13 cellular contexts compared by ENCODE assay signal in genomic region chr6:43376551-43376981, GRCh38. TPM values are rescaled to one million over a fixed set of nuclear protein-coding genes. Genes with fewer than 3 reads are reported as not detected.
DNase-seq lines count a peak whose midpoint lies in the region; ATAC-seq and TF ChIP-seq lines count a peak whose summit lies in the region.
"Had no signal": no experiment of that assay in that cellular context is flagged by ENCODE, and none has a peak within 500 bp of the region (broad histone marks: within the 10 kb centered on the region; RNA-seq: fewer than 3 reads in every experiment).

No MANE protein-coding gene starts in this region.

- no peak overlapping the region for H2AK5ac ChIP-seq in trophoblast cell (ENCODE audit: low read length)

- H3K9me3 ChIP-seq in trophoblast cell (ENCODE audit: insufficient read depth, low read depth, low read length): no peaks in the 10 kb centered on the region
- H3K9me3 ChIP-seq: thoracic aorta had no signal

- no peaks in the 10 kb centered on the region for H3K27me3 Mint-ChIP-seq in activated B cell treated with CpG ODN at 0.5 μM for 24 hours

- no peak overlapping the region for H3K4ac ChIP-seq in trophoblast cell (ENCODE audit: low read depth, low read length)

- no CpG with 5 or more reads among the region's 1 CpG for WGBS in trophoblast cell (ENCODE audit: extremely low coverage, insufficient coverage, insufficient read length)

- no peaks in the 10 kb centered on the region for H3K27me3 ChIP-seq in trophoblast cell (ENCODE audit: insufficient read depth, low read length)

- H3K4me2 ChIP-seq in trophoblast cell (ENCODE audit: low read length): no peak overlapping the region

- peak overlapping the region; percentile 81 for H3K27ac Mint-ChIP-seq in activated B cell treated with CpG ODN at 0.5 μM for 24 hours

- POLR2A ChIA-PET in activated B cell treated with CpG ODN at 0.5 μM for 24 hours (lab: Charles Lee): interaction anchor here (1.1 to 10.7 kb wide), 2 partner anchors 8 to 13 kb away, joined by 3 to 384 read pairs; partner anchors contain the start of gene ZNF318

- ATAC-seq in GM21786 (IDR thresholded peaks at IDR 0.05; ENCODE audit: unreplicated experiment) (peak; percentile 40), activated B cell treated with CpG ODN at 0.5 μM for 24 hours (ENCODE audit: low read depth) (peak; percentile 67), HG02763 (IDR thresholded peaks at IDR 0.05; ENCODE audit: unreplicated experiment) (no peak)
- ATAC-seq: naive thymus-derived CD4-positive, alpha-beta T cell had no signal

- H3K23ac ChIP-seq in trophoblast cell (ENCODE audit: low read length): no peak overlapping the region

- no peak overlapping the region for H3K4me3 ChIP-seq in trophoblast cell (ENCODE audit: low read depth, low read length)
- H3K4me3 ChIP-seq: coronary artery, thoracic aorta had no signal

- no peak overlapping the region for H4K91ac ChIP-seq in trophoblast cell (ENCODE audit: low read depth, low read length)

- no peak overlapping the region for H4K8ac ChIP-seq in trophoblast cell (ENCODE audit: low read depth, low read length)

- H3K9me3 Mint-ChIP-seq in activated B cell treated with CpG ODN at 0.5 μM for 24 hours: no peaks in the 10 kb centered on the region

- no peak overlapping the region for H3K9ac ChIP-seq in trophoblast cell (ENCODE audit: low read length)

- no peak overlapping the region for H4K12ac ChIP-seq in trophoblast cell (ENCODE audit: low read depth, low read length)

- H3K79me2 ChIP-seq in trophoblast cell (ENCODE audit: control insufficient read depth, insufficient read depth, low read length, poor library complexity): no peaks in the 10 kb centered on the region

- no peak overlapping the region for H2BK120ac ChIP-seq in trophoblast cell (ENCODE audit: insufficient read depth, low read length, poor library complexity)

- H3K79me1 ChIP-seq in trophoblast cell (ENCODE audit: low read length): no peaks in the 10 kb centered on the region

- CTCF ChIA-PET in activated B cell treated with CpG ODN at 0.5 μM for 24 hours (lab: Charles Lee): interaction anchor here (1.9 kb wide), 1 partner anchor 21 kb away, joined by 8 read pairs; no protein-coding TSS in a partner anchor

- H3K18ac ChIP-seq in trophoblast cell (ENCODE audit: low read length): no peak overlapping the region

- H3K27ac ChIP-seq in trophoblast cell (ENCODE audit: low read depth, low read length): no peak overlapping the region
- H3K27ac ChIP-seq: 22Rv1, coronary artery, thoracic aorta had no signal

- H3K36me3 Mint-ChIP-seq in activated B cell treated with CpG ODN at 0.5 μM for 24 hours (ENCODE audit: low read depth): no peaks in the 10 kb centered on the region

- no peak overlapping the region for H2BK5ac ChIP-seq in trophoblast cell (ENCODE audit: low read depth, low read length, poor library complexity)

- peak; percentile 14 for DNase-seq in DMS53 (lab: John Stamatoyannopoulos, UW)
- no peak for DNase-seq in DMS53 treated with DMSO at 0.1 percent for 48 hours (lab: John Stamatoyannopoulos, UW; ENCODE audit: unreplicated experiment)
- no peak for DNase-seq in activated B cell treated with CpG ODN at 0.5 μM for 24 hours
- DNase-seq in trophoblast cell: peak; percentile 88 to 91
- DNase-seq in RKO (ENCODE audit: low spot score): no peak
- no peak for DNase-seq in NCI-H2196 treated with DMSO at 0.1 percent for 48 hours (lab: John Stamatoyannopoulos, UW; ENCODE audit: unreplicated experiment)
- DNase-seq: NCI-H1436 had no signal

- TF ChIP-seq CTCF in activated B cell treated with CpG ODN at 0.5 μM for 24 hours (IDR thresholded peaks at IDR 0.05): no peak

- H3K4me3 Mint-ChIP-seq in activated B cell treated with CpG ODN at 0.5 μM for 24 hours: peak overlapping the region; percentile 28
- H3K4me3 Mint-ChIP-seq: naive thymus-derived CD4-positive, alpha-beta T cell had no signal

- H3K14ac ChIP-seq in trophoblast cell (ENCODE audit: low read length): no peak overlapping the region

- H3K4me1 ChIP-seq in trophoblast cell (ENCODE audit: control insufficient read depth in 1 of 2, insufficient read depth in 2 of 2, low read length in 2 of 2): no peaks in the 10 kb centered on the region

- no peak overlapping the region for H2AFZ ChIP-seq in trophoblast cell (ENCODE audit: insufficient read depth, low read length, poor library complexity)

- H2BK12ac ChIP-seq in trophoblast cell (ENCODE audit: low read length): no peak overlapping the region

- intact Hi-C loops in activated B cell treated with CpG ODN at 0.5 μM for 24 hours (cut with micrococcal nuclease): loop anchor here (1.0 kb wide), 1 partner anchor 8 kb away; no protein-coding TSS in a partner anchor

- H3K4me1 Mint-ChIP-seq in activated B cell treated with CpG ODN at 0.5 μM for 24 hours: peaks cover 86% of the 10 kb centered on the region

- no peaks in the 10 kb centered on the region for H3K36me3 ChIP-seq in trophoblast cell (ENCODE audit: control insufficient read depth in 1 of 2, insufficient read depth in 2 of 2, low read length in 2 of 2)
- H3K36me3 ChIP-seq: thoracic aorta had no signal

RNA-seq across cellular contexts. Expression of gene ZNF318, which starts 7.1 kb away (rescaled TPM):
- 135 and 159 TPM in 2 replicates for total RNA-seq in activated B cell treated with CpG ODN at 0.5 μM for 24 hours
- polyA plus RNA-seq in trophoblast cell (2013): 13.9 and 15.4 TPM in 2 replicates

RNA-seq across cellular contexts. Expression of gene ABCC10, which starts 50.8 kb away (rescaled TPM):
- total RNA-seq in activated B cell treated with CpG ODN at 0.5 μM for 24 hours: 59.5 and 74.6 TPM in 2 replicates
- polyA plus RNA-seq in trophoblast cell (2013): 28.0 and 28.3 TPM in 2 replicates

Comparison
In these comparisons a context has a peak if more than half of its experiments do, and no peak if none do; other contexts are left out.
1. DNase-seq: peak in DMS53 (single experiment) and trophoblast cell (2 of 2); none in DMS53 treated with DMSO at 0.1 percent for 48 hours (single experiment), activated B cell treated with CpG ODN at 0.5 μM for 24 hours (single experiment), RKO (single experiment) and NCI-H2196 treated with DMSO at 0.1 percent for 48 hours (single experiment).